17 cellular contexts compared by ENCODE assay signal in genomic region chr5:82924990-82925385, GRCh38.
A peak's percentile ranks its signal among the peaks of the same experiment; 100 is the strongest.
DNase-seq lines count a peak whose midpoint lies in the region; TF ChIP-seq lines count a peak whose summit lies in the region.
"Had no signal": no experiment of that assay in that cellular context is flagged by ENCODE, and none has a peak within 500 bp of the region (broad histone marks: within the 10 kb centered on the region; RNA-seq: fewer than 3 reads in every experiment).

No MANE protein-coding gene starts in this region.

- DNase-seq in adipocyte (ENCODE audit: low read depth) (peak; percentile 56), cardiac fibroblast (ENCODE audit: low read depth in 2 of 2) (peak; percentile 24 to 36), kidney tubule cell (ENCODE audit: low spot score) (peak; percentile 22), osteoblast (ENCODE audit: insufficient read length, low spot score, missing footprints) (peak; percentile 50), BE2C (no peak), middle frontal gyrus (ENCODE audit: extremely low spot score, low spot score) (no peak)
- no peak for DNase-seq in stimulated activated naive CD4-positive, alpha-beta T cell treated with Interleukin-2 at 50 U/mL for 16 hours (lab: John Stamatoyannopoulos, UW)
- no peak for DNase-seq in activated naive CD4-positive, alpha-beta T cell treated with anti-CD3 and anti-CD28 coated beads for 36 hours
- DNase-seq: ACHN; Calu3; CD4-positive, CD25-positive, alpha-beta regulatory T cell; DMS79 treated with DMSO at 0.1 percent for 48 hours; NCI-H1048; NCI-H2081 treated with DMSO at 0.1 percent for 48 hours; NCI-H524 treated with DMSO at 0.1 percent for 48 hours had no signal

- no peaks in the 10 kb centered on the region for H3K9me3 Mint-ChIP-seq in activated naive CD4-positive, alpha-beta T cell treated with anti-CD3 and anti-CD28 coated beads for 36 hours

- intact Hi-C loops in activated naive CD4-positive, alpha-beta T cell treated with anti-CD3 and anti-CD28 coated beads for 36 hours (cut with micrococcal nuclease) = no loop called here

- H3K4me3 Mint-ChIP-seq in activated naive CD4-positive, alpha-beta T cell treated with anti-CD3 and anti-CD28 coated beads for 36 hours = no peak overlapping the region
- H3K4me3 Mint-ChIP-seq: CD4-positive, CD25-positive, alpha-beta regulatory T cell had no signal

- no peak overlapping the region for H3K9ac ChIP-seq in adipocyte (ENCODE audit: low read length)
- H3K9ac ChIP-seq: KMS-11 had no signal

- no peaks in the 10 kb centered on the region for H4K20me1 ChIP-seq in osteoblast (ENCODE audit: insufficient read depth, low read length)

- H3K4me1 ChIP-seq in adipocyte (ENCODE audit: control insufficient read depth, insufficient read depth, low read length) = peaks cover 23% of the 10 kb centered on the region
- H3K4me1 ChIP-seq in osteoblast (ENCODE audit: insufficient read depth, low read length) = peaks cover 5% of the 10 kb centered on the region
- no peaks in the 10 kb centered on the region for H3K4me1 ChIP-seq in BE2C
- H3K4me1 ChIP-seq: HAP-1 had no signal

- no peak for TF ChIP-seq CTCF in cardiac fibroblast (IDR thresholded peaks at IDR 0.05; ENCODE audit: low read depth, low read length)
- TF ChIP-seq CTCF in osteoblast (IDR thresholded peaks at IDR 0.05; ENCODE audit: extremely low read depth, low read depth, low read length) = no peak
- TF ChIP-seq CTCF in BE2C (IDR thresholded peaks at IDR 0.05; ENCODE audit: low read depth, low read length) = no peak

- no peak overlapping the region for H3K27ac ChIP-seq in osteoblast (ENCODE audit: low read depth, low read length)
- H3K27ac ChIP-seq: KMS-11 had no signal

- H3K27ac Mint-ChIP-seq in activated naive CD4-positive, alpha-beta T cell treated with anti-CD3 and anti-CD28 coated beads for 36 hours = no peak overlapping the region
- H3K27ac Mint-ChIP-seq: CD4-positive, CD25-positive, alpha-beta regulatory T cell had no signal

- peak overlapping the region; percentile 29 for H3K4me2 ChIP-seq in osteoblast (ENCODE audit: insufficient read depth, low read length)
- H3K4me2 ChIP-seq: KMS-11 had no signal

- no peaks in the 10 kb centered on the region for H3K9me3 ChIP-seq in adipocyte (ENCODE audit: control insufficient read depth, low read length)
- no peaks in the 10 kb centered on the region for H3K9me3 ChIP-seq in osteoblast (ENCODE audit: low read depth, low read length)
- H3K9me3 ChIP-seq in BE2C = no peaks in the 10 kb centered on the region
- H3K9me3 ChIP-seq: HAP-1 had no signal

- H3K36me3 Mint-ChIP-seq in activated naive CD4-positive, alpha-beta T cell treated with anti-CD3 and anti-CD28 coated beads for 36 hours (ENCODE audit: low read depth) = no peaks in the 10 kb centered on the region
- H3K36me3 Mint-ChIP-seq: CD4-positive, CD25-positive, alpha-beta regulatory T cell had no signal

- H2AFZ ChIP-seq in osteoblast (ENCODE audit: low read length) = no peak overlapping the region

- CTCF ChIA-PET in activated naive CD4-positive, alpha-beta T cell treated with anti-CD3 and anti-CD28 coated beads for 36 hours (lab: Charles Lee) = no interaction called here

- H3K4me1 Mint-ChIP-seq in activated naive CD4-positive, alpha-beta T cell treated with anti-CD3 and anti-CD28 coated beads for 36 hours (ENCODE audit: low read depth) = no peaks in the 10 kb centered on the region
- H3K4me1 Mint-ChIP-seq: CD4-positive, CD25-positive, alpha-beta regulatory T cell had no signal

- no peaks in the 10 kb centered on the region for H3K79me2 ChIP-seq in osteoblast (ENCODE audit: insufficient read depth, low read length)

- H3K36me3 ChIP-seq in adipocyte (ENCODE audit: control insufficient read depth, insufficient read depth, low read length, severe bottlenecking) (no peaks in the 10 kb centered on the region), osteoblast (ENCODE audit: insufficient read depth, low read length) (no peaks in the 10 kb centered on the region), BE2C (no peaks in the 10 kb centered on the region)
- H3K36me3 ChIP-seq: HAP-1 had no signal

- H3K27me3 Mint-ChIP-seq in activated naive CD4-positive, alpha-beta T cell treated with anti-CD3 and anti-CD28 coated beads for 36 hours (ENCODE audit: low read depth) = peaks cover under 1% of the 10 kb centered on the region

- H3K4me3 ChIP-seq in adipocyte (ENCODE audit: low read length) (peak overlapping the region; percentile 45), cardiac fibroblast (replicated peaks in 1 of 2; ENCODE audit: low read depth in 2 of 2, low read length in 2 of 2) (no peak overlapping the region), osteoblast (ENCODE audit: insufficient read depth, low read length) (no peak overlapping the region), BE2C (ENCODE audit: low read depth, low read length) (no peak overlapping the region)
- H3K4me3 ChIP-seq: HAP-1 had no signal

- H3K27me3 ChIP-seq in adipocyte (replicated peaks; ENCODE audit: control insufficient read depth, insufficient read depth, low read length) = no peaks in the 10 kb centered on the region
- H3K27me3 ChIP-seq in osteoblast (ENCODE audit: insufficient read depth, low read length) = no peaks in the 10 kb centered on the region
- H3K27me3 ChIP-seq in BE2C = no peaks in the 10 kb centered on the region

Comparison
In these comparisons a context has a peak if more than half of its experiments do, and no peak if none do; other contexts are left out.
1. DNase-seq: peak in adipocyte (single experiment), cardiac fibroblast (2 of 2), kidney tubule cell (single experiment) and osteoblast (single experiment); none in stimulated activated naive CD4-positive, alpha-beta T cell treated with Interleukin-2 at 50 U/mL for 16 hours (single experiment), BE2C (single experiment), middle frontal gyrus (single experiment) and activated naive CD4-positive, alpha-beta T cell treated with anti-CD3 and anti-CD28 coated beads for 36 hours (single experiment).